In genomic region chr1:38258085-38258484, GRCh38 we compare ENCODE assay signal across 26 cellular contexts.
"Had no signal": no experiment of that assay in that cellular context is flagged by ENCODE, and none has a peak within 500 bp of the region (broad histone marks: within the 10 kb centered on the region; RNA-seq: fewer than 3 reads in every experiment).

No MANE protein-coding gene starts in this region.

- H3K4me3 ChIP-seq: ascending aorta, body of pancreas, SK-N-MC had no signal

- DNase-seq: activated CD4-positive, alpha-beta memory T cell treated with anti-CD3 and anti-CD28 coated beads for 36 hours; activated CD4-positive, alpha-beta T cell treated with anti-CD3 and anti-CD28 coated beads, Interleukin-2, amount 10 ng/mL, durations not matched to agents 7 days and 5 days; activated CD4-positive, CD25-positive, alpha-beta regulatory T cell; activated CD8-positive, alpha-beta memory T cell treated with anti-CD3 and anti-CD28 coated beads for 24 hours; activated effector memory CD4-positive, alpha-beta T cell treated with anti-CD3 and anti-CD28 coated beads, Interleukin-2, amount 50 U/mL, for 16 hours; activated naive CD4-positive, alpha-beta T cell treated with Interleukin-2 at 50 U/mL for 16 hours; activated naive CD8-positive, alpha-beta T cell treated with anti-CD3 and anti-CD28 coated beads, Interleukin-2, amount 50 U/mL, for 24 hours; activated T-cell treated with anti-CD3 and anti-CD28 coated beads, Interleukin-2, amount 50 U/mL, for 4 hours; amniotic stem cell; body of pancreas; Karpas-422; MM.1S; NCI-H1694; NCI-H2029; NCI-H2107; NCI-H2171 treated with DMSO at 0.1 percent for 48 hours; NCI-H226; NCI-H526; RPMI8226; T-cell had no signal

- H3K27ac Mint-ChIP-seq: activated CD4-positive, alpha-beta memory T cell treated with anti-CD3 and anti-CD28 coated beads for 36 hours; activated CD4-positive, alpha-beta T cell treated with anti-CD3 and anti-CD28 coated beads, Interleukin-2, amount 10 ng/mL, durations not matched to agents 7 days and 5 days; activated naive CD4-positive, alpha-beta T cell treated with anti-CD3 and anti-CD28 coated beads, Interleukin-2, amount 50 U/mL, for 72 hours; activated naive CD8-positive, alpha-beta T cell treated with anti-CD3 and anti-CD28 coated beads, Interleukin-2, amount 50 U/mL, for 24 hours; T-cell had no signal

- H3K36me3 Mint-ChIP-seq: activated CD4-positive, alpha-beta memory T cell treated with anti-CD3 and anti-CD28 coated beads for 36 hours; activated naive CD4-positive, alpha-beta T cell treated with anti-CD3 and anti-CD28 coated beads, Interleukin-2, amount 50 U/mL, for 72 hours; T-cell had no signal

- H3K4me1 Mint-ChIP-seq: activated naive CD8-positive, alpha-beta T cell treated with anti-CD3 and anti-CD28 coated beads, Interleukin-2, amount 50 U/mL, for 24 hours; T-cell had no signal

- H3K9me3 Mint-ChIP-seq: activated CD4-positive, alpha-beta T cell treated with anti-CD3 and anti-CD28 coated beads, Interleukin-2, amount 10 ng/mL, durations not matched to agents 7 days and 5 days; activated naive CD4-positive, alpha-beta T cell treated with anti-CD3 and anti-CD28 coated beads, Interleukin-2, amount 50 U/mL, for 72 hours; activated naive CD8-positive, alpha-beta T cell treated with anti-CD3 and anti-CD28 coated beads, Interleukin-2, amount 50 U/mL, for 24 hours; activated T-cell treated with anti-CD3 and anti-CD28 coated beads, Interleukin-2, amount 50 U/mL, for 4 hours; T-cell had no signal

- H3K27ac ChIP-seq: ascending aorta, body of pancreas, SK-N-MC, VCaP had no signal

- H3K9me3 ChIP-seq: ascending aorta had no signal

- H3K36me3 ChIP-seq: ascending aorta had no signal

- H3K27me3 ChIP-seq: ascending aorta, body of pancreas had no signal

- ATAC-seq: activated naive CD4-positive, alpha-beta T cell treated with anti-CD3 and anti-CD28 coated beads, Interleukin-2, amount 50 U/mL, for 72 hours; activated naive CD8-positive, alpha-beta T cell treated with anti-CD3 and anti-CD28 coated beads, Interleukin-2, amount 50 U/mL, for 24 hours; activated T-cell treated with anti-CD3 and anti-CD28 coated beads, Interleukin-2, amount 50 U/mL, for 4 hours; body of pancreas; Panc1; Right ventricle myocardium inferior; T-cell had no signal

- H3K4me1 ChIP-seq: ascending aorta, body of pancreas had no signal

- H3K4me3 Mint-ChIP-seq: activated CD4-positive, alpha-beta memory T cell treated with anti-CD3 and anti-CD28 coated beads for 36 hours; activated CD4-positive, alpha-beta T cell treated with anti-CD3 and anti-CD28 coated beads, Interleukin-2, amount 10 ng/mL, durations not matched to agents 7 days and 5 days; activated naive CD8-positive, alpha-beta T cell treated with anti-CD3 and anti-CD28 coated beads, Interleukin-2, amount 50 U/mL, for 24 hours; activated T-cell treated with anti-CD3 and anti-CD28 coated beads, Interleukin-2, amount 50 U/mL, for 4 hours; T-cell had no signal
